ENCODE assay signal across 1 cellular context in genomic region chr13:113493315-113493951, GRCh38.
TF ChIP-seq lines count a peak whose summit lies in the region.

No MANE protein-coding gene starts in this region.

TF ChIP-seq in HepG2, 621 proteins besides CTCF, POLR2A, EP300 and RAD21 (continued from another document and continues in another):
- TF ChIP-seq ATF2 (CRISPR knock-in tag; IDR thresholded peaks at IDR 0.05) = peak; percentile 90
- no peak for TF ChIP-seq ZBTB42 (CRISPR knock-in tag; IDR thresholded peaks at IDR 0.05)
- TF ChIP-seq PAXIP1 (CRISPR knock-in tag; conservative IDR thresholded peaks at IDR 0.05) = peak; percentile 53
- no peak for TF ChIP-seq MTF1 (CRISPR knock-in tag; IDR thresholded peaks at IDR 0.05)
- no peak for TF ChIP-seq ZNF768 (CRISPR knock-in tag; IDR thresholded peaks at IDR 0.05)
- no peak for TF ChIP-seq ZBTB38 (CRISPR knock-in tag; IDR thresholded peaks at IDR 0.05)
- TF ChIP-seq ZBTB26 (CRISPR knock-in tag; IDR thresholded peaks at IDR 0.05; ENCODE audit: borderline replicate concordance) = no peak
- no peak for TF ChIP-seq E2F2 (CRISPR knock-in tag; IDR thresholded peaks at IDR 0.05; ENCODE audit: borderline replicate concordance)
- no peak for TF ChIP-seq RBFOX2 (IDR thresholded peaks at IDR 0.05; ENCODE audit: low read depth, low read length)
- no peak for TF ChIP-seq CENPX (CRISPR knock-in tag; IDR thresholded peaks at IDR 0.05)
- TF ChIP-seq ARID3A (IDR thresholded peaks at IDR 0.05; ENCODE audit: low read depth, low read length) = peak; percentile 74; the same call in 1 of the 2 replicates
- peak; percentile 87 for TF ChIP-seq ATF7 (IDR thresholded peaks at IDR 0.05)
- TF ChIP-seq ATF7 (CRISPR knock-in tag; IDR thresholded peaks at IDR 0.05) = no peak
- TF ChIP-seq ZFP1 (CRISPR knock-in tag; IDR thresholded peaks at IDR 0.05) = no peak
- TF ChIP-seq ZNF292 (CRISPR knock-in tag; IDR thresholded peaks at IDR 0.05; ENCODE audit: borderline replicate concordance, low read depth) = no peak
- no peak for TF ChIP-seq MEIS1 (CRISPR knock-in tag; IDR thresholded peaks at IDR 0.05; ENCODE audit: borderline replicate concordance)
- 0 out of 2 replicates have a peak, but pooled peaks have one; percentile 29 for TF ChIP-seq MXD4 (CRISPR knock-in tag; IDR thresholded peaks at IDR 0.05)
- TF ChIP-seq HDAC6 (IDR thresholded peaks at IDR 0.05; ENCODE audit: low read depth, low read length) = no peak
- TF ChIP-seq FLYWCH1 (CRISPR knock-in tag; IDR thresholded peaks at IDR 0.05) = no peak
- TF ChIP-seq AFF4 (CRISPR knock-in tag; IDR thresholded peaks at IDR 0.05) = no peak
- TF ChIP-seq NR2F6 (IDR thresholded peaks at IDR 0.05) = no peak
- TF ChIP-seq NR2F6 (CRISPR knock-in tag; IDR thresholded peaks at IDR 0.05) = 0 out of 2 replicates have a peak, but pooled peaks have one; percentile 38
- peak; percentile 66 for TF ChIP-seq MED1 (CRISPR knock-in tag; IDR thresholded peaks at IDR 0.05)
- no peak for TF ChIP-seq HMG20B (CRISPR knock-in tag; conservative IDR thresholded peaks at IDR 0.05)
- no peak for TF ChIP-seq HNF4A (CRISPR knock-in tag; IDR thresholded peaks at IDR 0.05)
- TF ChIP-seq ZNF251 (CRISPR knock-in tag; IDR thresholded peaks at IDR 0.05) = no peak
- TF ChIP-seq ZNF383 (CRISPR knock-in tag; IDR thresholded peaks at IDR 0.05; ENCODE audit: borderline replicate concordance) = no peak
- no peak for TF ChIP-seq DDIT3 (CRISPR knock-in tag; IDR thresholded peaks at IDR 0.05)
- no peak for TF ChIP-seq TFDP2 (CRISPR knock-in tag; IDR thresholded peaks at IDR 0.05)
- TF ChIP-seq SP1 (IDR thresholded peaks at IDR 0.05) = no peak
- TF ChIP-seq SP1 (CRISPR knock-in tag; IDR thresholded peaks at IDR 0.05) = no peak
- no peak for TF ChIP-seq ZNF660 (CRISPR knock-in tag; IDR thresholded peaks at IDR 0.05; ENCODE audit: borderline replicate concordance, low read depth)
- no peak; the same call in 1 of the 2 replicates for TF ChIP-seq NFE2L2 (IDR thresholded peaks at IDR 0.05; ENCODE audit: low read length)
- TF ChIP-seq ZNF780A (CRISPR knock-in tag; IDR thresholded peaks at IDR 0.05) = no peak
- no peak for TF ChIP-seq ZNF674 (CRISPR knock-in tag; IDR thresholded peaks at IDR 0.05; ENCODE audit: low read depth)
- no peak for TF ChIP-seq ZNF260 (CRISPR knock-in tag; IDR thresholded peaks at IDR 0.05; ENCODE audit: borderline replicate concordance, low read depth)
- 0 out of 2 replicates have a peak, but pooled peaks have one; percentile 28 for TF ChIP-seq SMAD3 (CRISPR knock-in tag; IDR thresholded peaks at IDR 0.05)
- TF ChIP-seq TGIF2 (CRISPR knock-in tag; IDR thresholded peaks at IDR 0.05) = peak; percentile 54; the same call in 1 of the 2 replicates
- TF ChIP-seq MAFF (IDR thresholded peaks at IDR 0.05; ENCODE audit: low read depth, low read length) = peak; percentile 81
- no peak for TF ChIP-seq HIVEP1 (CRISPR knock-in tag; IDR thresholded peaks at IDR 0.05)
- TF ChIP-seq ZNF776 (CRISPR knock-in tag; IDR thresholded peaks at IDR 0.05) = no peak
- no peak for TF ChIP-seq ZNF687 (CRISPR knock-in tag; IDR thresholded peaks at IDR 0.05)
